Comparison of ENCODE assay signal across 26 cellular contexts in genomic region chr4:114497116-114497515, GRCh38.
"Had no signal": no experiment of that assay in that cellular context is flagged by ENCODE, and none has a peak within 500 bp of the region (broad histone marks: within the 10 kb centered on the region; RNA-seq: fewer than 3 reads in every experiment).

No MANE protein-coding gene starts in this region.

- H3K4me2 ChIP-seq: SK-N-SH had no signal

- H3K9ac ChIP-seq: SK-N-SH had no signal

- DNase-seq: activated CD4-positive, alpha-beta T cell treated with anti-CD3 and anti-CD28 coated beads for 36 hours; activated CD4-positive, alpha-beta T cell treated with anti-CD3 and anti-CD28 coated beads, Interleukin-2, amount 10 ng/mL, durations not matched to agents 7 days and 5 days; activated CD4-positive, alpha-beta T cell treated with anti-CD3 and anti-CD28 coated beads, Interleukin-2, amount 50 U/mL, for 48 hours; activated CD8-positive, alpha-beta T cell treated with anti-CD3 and anti-CD28 coated beads, Interleukin-2, amount 10 ng/mL, durations not matched to agents 7 days and 5 days; activated gamma-delta T cell; activated naive CD4-positive, alpha-beta T cell treated with Interleukin-2 at 50 U/mL for 16 hours; activated naive CD8-positive, alpha-beta T cell treated with anti-CD3 and anti-CD28 coated beads, Interleukin-2, amount 10 ng/mL, durations not matched to agents 7 days and 5 days; activated T-cell treated with anti-CD3 and anti-CD28 coated beads, Interleukin-2, amount 50 U/mL, for 24 hours; caudate nucleus; cerebellar nuclear complex; Karpas-422; NCI-H1105; NCI-H1417 treated with DMSO at 0.1 percent for 48 hours; NCI-H187 treated with DMSO at 0.1 percent for 48 hours; NCI-H2081 treated with DMSO at 0.1 percent for 48 hours; NCI-H510A; NCI-H526; NCI-H748 treated with DMSO at 0.1 percent for 48 hours; NK-92 treated with Interleukin-12 subunit alpha and Interleukin-12 subunit beta, amount 100 ng/mL, for 24 hours; SHP77; SJCRH30; SK-N-SH had no signal

- H3K4me1 ChIP-seq: SJCRH30 had no signal

- H3K4me3 ChIP-seq: SJCRH30 had no signal

- ATAC-seq: activated CD4-positive, alpha-beta T cell treated with anti-CD3 and anti-CD28 coated beads for 36 hours; activated CD4-positive, CD25-positive, alpha-beta regulatory T cell treated with anti-CD3 and anti-CD28 coated beads, Interleukin-2, amount 50 U/mL, for 24 hours; activated CD8-positive, alpha-beta T cell treated with anti-CD3 and anti-CD28 coated beads, Interleukin-2, amount 10 ng/mL, durations not matched to agents 7 days and 5 days had no signal

- FAIRE-seq: astrocyte, bronchial epithelial cell, TTC549 had no signal

- H3K27me3 ChIP-seq: SJCRH30 had no signal

- H3K27ac ChIP-seq: SJCRH30 had no signal

- H3K9me3 ChIP-seq: SJCRH30, SK-N-SH had no signal

- H3K36me3 ChIP-seq: SJCRH30 had no signal
